ENCODE assay signal across 10 cellular contexts in genomic region chr22:46040471-46041465, GRCh38.
DNase-seq lines count a peak whose midpoint lies in the region; ATAC-seq and TF ChIP-seq lines count a peak whose summit lies in the region.
"Had no signal": no experiment of that assay in that cellular context is flagged by ENCODE, and none has a peak within 500 bp of the region (broad histone marks: within the 10 kb centered on the region; RNA-seq: fewer than 3 reads in every experiment).

No MANE protein-coding gene starts in this region.

- H3K4me1 ChIP-seq in RWPE2 (ENCODE audit: insufficient read depth, poor library complexity, severe bottlenecking), result peaks cover 48% of the 10 kb centered on the region

- no peaks in the 10 kb centered on the region for H3K36me3 ChIP-seq in RWPE2 (ENCODE audit: low read depth)

- H3K27me3 ChIP-seq in RWPE2 (ENCODE audit: insufficient read depth, poor library complexity, severe bottlenecking), result no peaks in the 10 kb centered on the region

- intact Hi-C loops in left cardiac atrium (cut with DNase I), result no loop called here

- peak overlapping the region; percentile 87 for H3K27ac ChIP-seq in RWPE2 (ENCODE audit: poor library complexity, severe bottlenecking)
- H3K27ac ChIP-seq in skin epidermis, result peak overlapping the region; percentile 10 to 100 (median 97)

- DNase-seq in KBM-7, result peak; percentile 43
- no peak for DNase-seq in RWPE2 (ENCODE audit: low spot score)
- DNase-seq in left cardiac atrium, result peak; percentile 15
- DNase-seq in NCI-H774 (lab: John Stamatoyannopoulos, UW), result no peak
- DNase-seq: activated naive CD4-positive, alpha-beta T cell treated with Interleukin-2 at 50 U/mL for 16 hours; effector CD8-positive, alpha-beta T cell; NCI-H1092 had no signal

- in situ Hi-C loops in KBM-7 (cut with MboI; ENCODE audit: low pct_unique_long_range_greater_than_20kb, low sequenced_read_pairs), result no loop called here

- ATAC-seq in RWPE2 (ENCODE audit: low read depth) (peak; percentile 4; the same call in 1 of the 3 replicates), left cardiac atrium (no peak), HG02571 (IDR thresholded peaks at IDR 0.05; ENCODE audit: unreplicated experiment) (no peak), GM19035 (IDR thresholded peaks at IDR 0.05; ENCODE audit: unreplicated experiment) (no peak)

- H3K9me3 ChIP-seq in RWPE2 (ENCODE audit: severe bottlenecking), result no peaks in the 10 kb centered on the region

- H3K4me3 ChIP-seq in RWPE2 (ENCODE audit: severe bottlenecking) (no peak overlapping the region), skin epidermis (peak overlapping the region in 1 of 7 experiments; percentile 21)

- no peak for TF ChIP-seq CTCF in RWPE2 (IDR thresholded peaks at IDR 0.05; ENCODE audit: poor library complexity, severe bottlenecking)

Comparison
In these comparisons a context has a peak if more than half of its experiments do, and no peak if none do; other contexts are left out.
1. DNase-seq: peak in KBM-7 (single experiment) and left cardiac atrium (single experiment); none in RWPE2 (single experiment) and NCI-H774 (single experiment).